ENCODE assay signal across 13 cellular contexts in genomic region chr9:93824386-93825294, GRCh38.
"Had no signal": no experiment of that assay in that cellular context is flagged by ENCODE, and none has a peak within 500 bp of the region (broad histone marks: within the 10 kb centered on the region; RNA-seq: fewer than 3 reads in every experiment).

No MANE protein-coding gene starts in this region.

- DNase-seq: activated CD4-positive, alpha-beta T cell treated with anti-CD3 and anti-CD28 coated beads for 36 hours; activated T-cell treated with anti-CD3 and anti-CD28 coated beads for 4 hours; central memory CD4-positive, alpha-beta T cell; effector memory CD8-positive, alpha-beta T cell; hippocampal formation; natural killer cell; nucleus accumbens; stimulated activated naive CD8-positive, alpha-beta T cell treated with anti-CD3 and anti-CD28 coated beads, Interleukin-15, Interleukin-2, amounts not matched to agents 100 U/mL and 50 U/mL, for 24 hours had no signal

- ATAC-seq: activated CD4-positive, alpha-beta T cell treated with anti-CD3 and anti-CD28 coated beads for 36 hours; effector memory CD8-positive, alpha-beta T cell; natural killer cell; right lobe of liver; stimulated activated naive CD8-positive, alpha-beta T cell treated with anti-CD3 and anti-CD28 coated beads, Interleukin-15, Interleukin-2, amounts not matched to agents 100 U/mL and 50 U/mL, for 24 hours had no signal

- H3K9me3 ChIP-seq: prostate gland, right lobe of liver, suprapubic skin had no signal

- H3K27ac ChIP-seq: epithelial cell of prostate, prostate gland, right lobe of liver, suprapubic skin had no signal

- H3K36me3 ChIP-seq: prostate gland, right lobe of liver, suprapubic skin had no signal

- H3K4me3 ChIP-seq: lung, prostate gland, right lobe of liver, suprapubic skin had no signal
